ENCODE assay signal across 10 cellular contexts in genomic region chr10:14550471-14550941, GRCh38.
A peak's percentile ranks its signal among the peaks of the same experiment; 100 is the strongest.
DNase-seq lines count a peak whose midpoint lies in the region; ATAC-seq, FAIRE-seq and TF ChIP-seq lines count a peak whose summit lies in the region.
"Had no signal": no experiment of that assay in that cellular context is flagged by ENCODE, and none has a peak within 500 bp of the region (broad histone marks: within the 10 kb centered on the region; RNA-seq: fewer than 3 reads in every experiment).

No MANE protein-coding gene starts in this region.

- CTCF ChIA-PET in CD4-positive, alpha-beta T cell (lab: Charles Lee), result interaction anchor here (0.8 kb wide), 1 partner anchor 32 kb away, joined by 3 read pairs; no protein-coding TSS in a partner anchor

- H3K36me3 Mint-ChIP-seq in CD4-positive, alpha-beta T cell (ENCODE audit: low read depth), result peaks cover 88% of the 10 kb centered on the region

- 26 to 31% methylated on average over 6 of the region's 6 CpGs for WGBS in pancreas, 2 donors
- no CpG with 5 or more reads among the region's 6 CpGs for WGBS in mesendoderm (ENCODE audit: extremely low coverage, insufficient coverage, low lambda C conversion rate)
- 85 to 86% (median 85%) methylated on average over 6 of the region's 6 CpGs for whole genome bisulfite sequencing in psoas muscle, 3 donors

- peak overlapping the region in 1 of 4 donors; percentile 6 for H3K4me3 ChIP-seq in Peyer's patch
- no peak overlapping the region for H3K4me3 ChIP-seq in effector memory CD4-positive, alpha-beta T cell (ENCODE audit: insufficient read depth, low read depth, low read length, poor library complexity, severe bottlenecking)
- H3K4me3 ChIP-seq in pancreas, result no peak overlapping the region
- H3K4me3 ChIP-seq in mesendoderm (ENCODE audit: low read length), result no peak overlapping the region
- no peak overlapping the region for H3K4me3 ChIP-seq in psoas muscle

- POLR2A ChIA-PET in CD4-positive, alpha-beta T cell (lab: Charles Lee), result interaction anchor here (1.0 to 3.2 kb wide), 3 partner anchors 19 to 33 kb away, joined by 3 to 11 read pairs (median 3); no protein-coding TSS in a partner anchor

- intact Hi-C loops in CD4-positive, alpha-beta T cell (cut with DNase I, micrococcal nuclease), result loop anchor here in 1 of 2 experiments (10.0 kb wide), 1 partner anchor 546 kb away; no protein-coding TSS in a partner anchor
- intact Hi-C loops in pancreas (cut with DNase I), result no loop called here
- intact Hi-C loops in psoas muscle (cut with DNase I), result no loop called here

- H3K4me1 ChIP-seq in Peyer's patch (peaks cover 0 to 29% (median 18%) of the 10 kb centered on the region in 4 donors), pancreas (peaks cover 26 to 43% (median 34%) of the 10 kb centered on the region in 3 donors), mesendoderm (ENCODE audit: control insufficient read depth, low read depth, low read length) (peaks cover 16% of the 10 kb centered on the region), psoas muscle (no peaks in the 10 kb centered on the region)
- peaks cover 31% of the 10 kb centered on the region for H3K4me1 ChIP-seq in effector memory CD4-positive, alpha-beta T cell (ENCODE audit: control insufficient read depth, insufficient read depth, low read length, poor library complexity, severe bottlenecking)

- TF ChIP-seq POLR2A in Peyer's patch (IDR thresholded peaks at IDR 0.05), result no peak

- peaks cover 99% of the 10 kb centered on the region for H3K4me1 Mint-ChIP-seq in CD4-positive, alpha-beta T cell (ENCODE audit: low read depth)

- H3K4me3 Mint-ChIP-seq in CD4-positive, alpha-beta T cell, result peak overlapping the region; percentile 62

- TF ChIP-seq CTCF in CD4-positive, alpha-beta T cell (IDR thresholded peaks at IDR 0.05), result no peak
- TF ChIP-seq CTCF in Peyer's patch (IDR thresholded peaks at IDR 0.05) (no peak), pancreas (IDR thresholded peaks at IDR 0.05) (no peak), psoas muscle (IDR thresholded peaks at IDR 0.05) (no peak)

- H3K27ac Mint-ChIP-seq in CD4-positive, alpha-beta T cell, result peak overlapping the region; percentile 98

- H4K5ac ChIP-seq in mesendoderm (ENCODE audit: low read length), result no peak overlapping the region

- H2BK5ac ChIP-seq in mesendoderm (ENCODE audit: low read length), result no peak overlapping the region

- no peak overlapping the region for H2BK120ac ChIP-seq in mesendoderm (ENCODE audit: low read depth, low read length)

- H3K27me3 Mint-ChIP-seq in CD4-positive, alpha-beta T cell, result no peaks in the 10 kb centered on the region

- no peak overlapping the region for H2BK15ac ChIP-seq in mesendoderm (replicated peaks; ENCODE audit: low read depth)

- no peak overlapping the region for H3K18ac ChIP-seq in mesendoderm (ENCODE audit: low read length)

- FAIRE-seq in pancreas (lab: Jason Lieb, UNC), result no peak

- no peaks in the 10 kb centered on the region for H3K9me3 ChIP-seq in CD4-positive, alpha-beta T cell (ENCODE audit: control insufficient read depth, low read length)
- H3K9me3 ChIP-seq in Peyer's patch, result no peaks in the 10 kb centered on the region
- no peaks in the 10 kb centered on the region for H3K9me3 ChIP-seq in effector memory CD4-positive, alpha-beta T cell (ENCODE audit: control insufficient read depth, low read length)
- no peaks in the 10 kb centered on the region for H3K9me3 ChIP-seq in pancreas
- H3K9me3 ChIP-seq in psoas muscle, result no peaks in the 10 kb centered on the region

- H3K27me3 ChIP-seq in CD4-positive, alpha-beta T cell (ENCODE audit: control insufficient read depth, insufficient read depth, low read length), result no peaks in the 10 kb centered on the region
- H3K27me3 ChIP-seq in Peyer's patch (no peaks in the 10 kb centered on the region), pancreas (no peaks in the 10 kb centered on the region), mesendoderm (ENCODE audit: insufficient read depth, low read length, poor library complexity) (no peaks in the 10 kb centered on the region), psoas muscle (ENCODE audit: insufficient read depth in 3 of 3, low read length in 2 of 3) (no peaks in the 10 kb centered on the region)
- H3K27me3 ChIP-seq in effector memory CD4-positive, alpha-beta T cell (replicated peaks; ENCODE audit: control insufficient read depth, insufficient read depth, low read length, poor library complexity, severe bottlenecking), result no peaks in the 10 kb centered on the region

- no peaks in the 10 kb centered on the region for H3K36me3 ChIP-seq in Peyer's patch
- peaks cover 18% of the 10 kb centered on the region for H3K36me3 ChIP-seq in effector memory CD4-positive, alpha-beta T cell (ENCODE audit: control insufficient read depth, insufficient read depth, low read length)
- no peaks in the 10 kb centered on the region for H3K36me3 ChIP-seq in pancreas
- H3K36me3 ChIP-seq in mesendoderm (ENCODE audit: control insufficient read depth, insufficient read depth, low read length), result no peaks in the 10 kb centered on the region
- no peaks in the 10 kb centered on the region for H3K36me3 ChIP-seq in psoas muscle (ENCODE audit: insufficient read depth in 1 of 2, low read depth in 1 of 2)

- no peak overlapping the region for H3K4me2 ChIP-seq in mesendoderm (ENCODE audit: low read length)

- no peak overlapping the region for H3K27ac ChIP-seq in CD4-positive, alpha-beta T cell (ENCODE audit: low read depth, low read length)
- peak overlapping the region in 3 of 4 donors; percentile 13 to 54 (median 36) for H3K27ac ChIP-seq in Peyer's patch
- H3K27ac ChIP-seq in effector memory CD4-positive, alpha-beta T cell (ENCODE audit: insufficient read depth, low read length, poor library complexity, severe bottlenecking), result peak overlapping the region; percentile 19
- H3K27ac ChIP-seq in pancreas, result peak overlapping the region in 2 of 4 donors; percentile 19 to 40
- H3K27ac ChIP-seq in mesendoderm (ENCODE audit: low read depth, low read length), result no peak overlapping the region
- H3K27ac ChIP-seq in psoas muscle, result no peak overlapping the region

- H4K8ac ChIP-seq in mesendoderm (ENCODE audit: low read depth, low read length), result no peak overlapping the region

- no peaks in the 10 kb centered on the region for H3K9me3 Mint-ChIP-seq in CD4-positive, alpha-beta T cell

- H3K4ac ChIP-seq in mesendoderm (ENCODE audit: low read depth, low read length), result no peak overlapping the region

- no peak overlapping the region for H2AK5ac ChIP-seq in mesendoderm (ENCODE audit: low read length)

- H3K9ac ChIP-seq in mesendoderm (ENCODE audit: low read length), result no peak overlapping the region

- peaks cover 3% of the 10 kb centered on the region for H3K79me1 ChIP-seq in mesendoderm (ENCODE audit: low read length)

- DNase-seq in CD4-positive, alpha-beta T cell, result no peak
- DNase-seq in Peyer's patch (no peak), pancreas (no peak), mesendoderm (no peak), psoas muscle (no peak), T1000 (lab: John Stamatoyannopoulos, UW) (no peak), germinal center (ENCODE audit: low spot score) (no peak)
- DNase-seq in effector memory CD4-positive, alpha-beta T cell, result no peak
- DNase-seq: NCI-H1417, NCI-H446 treated with DMSO at 0.1 percent for 48 hours had no signal

- H3K79me2 ChIP-seq in mesendoderm (ENCODE audit: control insufficient read depth, insufficient read depth, low read length), result no peaks in the 10 kb centered on the region

- H3K56ac ChIP-seq in mesendoderm (ENCODE audit: low read length), result no peak overlapping the region

- no peak for ATAC-seq in CD4-positive, alpha-beta T cell (ENCODE audit: poor library complexity)
- peak; percentile 10 to 54 (median 16) for ATAC-seq in pancreas
- ATAC-seq in psoas muscle, result no peak

- H3K23ac ChIP-seq in mesendoderm (ENCODE audit: low read length), result no peak overlapping the region

Comparison
In these comparisons a context has a peak if more than half of its experiments do, and no peak if none do; other contexts are left out.
1. ATAC-seq: peak in pancreas (4 of 4); none in CD4-positive, alpha-beta T cell (single experiment) and psoas muscle (0 of 4).
2. H3K27ac ChIP-seq: peak in Peyer's patch (3 of 4) and effector memory CD4-positive, alpha-beta T cell (single experiment); none in CD4-positive, alpha-beta T cell (single experiment), mesendoderm (single experiment) and psoas muscle (single experiment).